In genomic region chr14:79587875-79588274, GRCh38 we compare ENCODE assay signal across 18 cellular contexts.
DNase-seq lines count a peak whose midpoint lies in the region; ATAC-seq and TF ChIP-seq lines count a peak whose summit lies in the region.
"Had no signal": no experiment of that assay in that cellular context is flagged by ENCODE, and none has a peak within 500 bp of the region (broad histone marks: within the 10 kb centered on the region; RNA-seq: fewer than 3 reads in every experiment).

No MANE protein-coding gene starts in this region.

- H3K4me1 Mint-ChIP-seq in activated T-cell treated with anti-CD3 and anti-CD28 coated beads, Interleukin-2, amount 50 U/mL, for 72 hours (ENCODE audit: low read depth), result no peaks in the 10 kb centered on the region
- no peaks in the 10 kb centered on the region for H3K4me1 Mint-ChIP-seq in stimulated activated effector memory CD8-positive, alpha-beta T cell treated with anti-CD3 and anti-CD28 coated beads, Interleukin-12 subunit alpha, Interleukin-12 subunit beta, amount 100 ng/mL, for 72 hours
- H3K4me1 Mint-ChIP-seq: T-cell had no signal

- H3K36me3 ChIP-seq in Loucy (ENCODE audit: insufficient read depth, low read length), result no peaks in the 10 kb centered on the region
- H3K36me3 ChIP-seq: BE2C had no signal

- H3K27me3 ChIP-seq in Loucy (ENCODE audit: insufficient read depth, low read length, poor library complexity, severe bottlenecking), result no peaks in the 10 kb centered on the region
- H3K27me3 ChIP-seq: BE2C had no signal

- no peak overlapping the region for H3K27ac Mint-ChIP-seq in activated T-cell treated with anti-CD3 and anti-CD28 coated beads, Interleukin-2, amount 50 U/mL, for 72 hours
- H3K27ac Mint-ChIP-seq in stimulated activated effector memory CD8-positive, alpha-beta T cell treated with anti-CD3 and anti-CD28 coated beads, Interleukin-12 subunit alpha, Interleukin-12 subunit beta, amount 100 ng/mL, for 72 hours, result no peak overlapping the region
- H3K27ac Mint-ChIP-seq: T-cell had no signal

- H3K9me3 Mint-ChIP-seq in activated T-cell treated with anti-CD3 and anti-CD28 coated beads, Interleukin-2, amount 50 U/mL, for 72 hours, result peaks cover 0 to 6% of the 10 kb centered on the region in 2 donors
- H3K9me3 Mint-ChIP-seq in stimulated activated effector memory CD8-positive, alpha-beta T cell treated with anti-CD3 and anti-CD28 coated beads, Interleukin-12 subunit alpha, Interleukin-12 subunit beta, amount 100 ng/mL, for 72 hours, result no peaks in the 10 kb centered on the region
- H3K9me3 Mint-ChIP-seq: T-cell had no signal

- no peak overlapping the region for H2AFZ ChIP-seq in Loucy (ENCODE audit: low read length)

- H4K20me1 ChIP-seq in Loucy (ENCODE audit: insufficient read depth, low read length, poor library complexity, severe bottlenecking), result no peaks in the 10 kb centered on the region

- peaks cover 23% of the 10 kb centered on the region for H3K4me1 ChIP-seq in Loucy (ENCODE audit: insufficient read depth, low read length, poor library complexity, severe bottlenecking)
- H3K4me1 ChIP-seq: BE2C had no signal

- H3K9me3 ChIP-seq in Loucy (ENCODE audit: insufficient read depth, low read depth, low read length), result peaks cover 3% of the 10 kb centered on the region; the same call in 1 of the 2 replicates
- H3K9me3 ChIP-seq: BE2C had no signal

- peak overlapping the region; percentile 55 for H3K4me2 ChIP-seq in Loucy (ENCODE audit: low read depth, low read length, poor library complexity, severe bottlenecking)
- H3K4me2 ChIP-seq: KMS-11 had no signal

- H3K9me2 ChIP-seq in Loucy (replicated peaks; ENCODE audit: low read depth, low read length), result no peaks in the 10 kb centered on the region

- peaks cover 0 to 2% of the 10 kb centered on the region in 2 donors for H3K36me3 Mint-ChIP-seq in activated T-cell treated with anti-CD3 and anti-CD28 coated beads, Interleukin-2, amount 50 U/mL, for 72 hours (ENCODE audit: insufficient read depth in 2 of 2)
- no peaks in the 10 kb centered on the region for H3K36me3 Mint-ChIP-seq in stimulated activated effector memory CD8-positive, alpha-beta T cell treated with anti-CD3 and anti-CD28 coated beads, Interleukin-12 subunit alpha, Interleukin-12 subunit beta, amount 100 ng/mL, for 72 hours
- H3K36me3 Mint-ChIP-seq: T-cell had no signal

- peak; percentile 58 to 67 for ATAC-seq in activated T-cell treated with anti-CD3 and anti-CD28 coated beads, Interleukin-2, amount 50 U/mL, for 72 hours (replicated peaks in 1 of 2)
- ATAC-seq in GM18868 (IDR thresholded peaks at IDR 0.05; ENCODE audit: unreplicated experiment) (peak; percentile 80), GM21423 (IDR thresholded peaks at IDR 0.05; ENCODE audit: unreplicated experiment) (no peak), HG02970 (IDR thresholded peaks at IDR 0.05; ENCODE audit: low FRiP score, unreplicated experiment) (no peak)
- ATAC-seq in stimulated activated effector memory CD8-positive, alpha-beta T cell treated with anti-CD3 and anti-CD28 coated beads, Interleukin-12 subunit alpha, Interleukin-12 subunit beta, amount 100 ng/mL, for 72 hours, result peak; percentile 39
- ATAC-seq: HCT116, Panc1, T-cell had no signal

- H3K27me3 Mint-ChIP-seq in activated T-cell treated with anti-CD3 and anti-CD28 coated beads, Interleukin-2, amount 50 U/mL, for 72 hours (ENCODE audit: low read depth), result no peaks in the 10 kb centered on the region
- H3K27me3 Mint-ChIP-seq: T-cell had no signal

- no peak for TF ChIP-seq CTCF in Loucy (conservative IDR thresholded peaks at IDR 0.05; ENCODE audit: low read length)

- H3K4me3 Mint-ChIP-seq in activated T-cell treated with anti-CD3 and anti-CD28 coated beads, Interleukin-2, amount 50 U/mL, for 72 hours, result no peak overlapping the region
- no peak overlapping the region for H3K4me3 Mint-ChIP-seq in stimulated activated effector memory CD8-positive, alpha-beta T cell treated with anti-CD3 and anti-CD28 coated beads, Interleukin-12 subunit alpha, Interleukin-12 subunit beta, amount 100 ng/mL, for 72 hours
- H3K4me3 Mint-ChIP-seq: T-cell had no signal

- H3K4me3 ChIP-seq in Loucy (ENCODE audit: low read length, poor library complexity, severe bottlenecking), result no peak overlapping the region

- no peak overlapping the region for H3K9ac ChIP-seq in Loucy (ENCODE audit: low read depth, low read length, poor library complexity, severe bottlenecking)
- H3K9ac ChIP-seq: KMS-11 had no signal

- H3K79me2 ChIP-seq in Loucy (ENCODE audit: insufficient read depth, low read length), result no peaks in the 10 kb centered on the region

- H3F3A ChIP-seq in Loucy (ENCODE audit: low read depth), result no peaks in the 10 kb centered on the region; the same call in 1 of the 2 replicates

- no peak for DNase-seq in activated T-cell treated with anti-CD3 and anti-CD28 coated beads, Interleukin-2, amount 50 U/mL, for 72 hours
- no peak for DNase-seq in activated T-cell treated with anti-CD3 and anti-CD28 coated beads, Interleukin-2, amount 50 U/mL, for 1 hour
- DNase-seq in stimulated activated effector memory CD8-positive, alpha-beta T cell treated with anti-CD3 and anti-CD28 coated beads, Interleukin-12 subunit alpha, Interleukin-12 subunit beta, amount 100 ng/mL, for 72 hours (ENCODE audit: low spot score in 2 of 2), result no peak
- DNase-seq: BE2C, DMS 273 treated with DMSO at 0.1 percent for 48 hours, NCI-H146, NCI-H2029 treated with DMSO at 0.1 percent for 48 hours, NCI-H226, NCI-H524 treated with DMSO at 0.1 percent for 48 hours, NCI-H82, T-cell had no signal

Comparison
In these comparisons a context has a peak if more than half of its experiments do, and no peak if none do; other contexts are left out.
1. ATAC-seq: peak in activated T-cell treated with anti-CD3 and anti-CD28 coated beads, Interleukin-2, amount 50 U/mL, for 72 hours (2 of 2), GM18868 (single experiment) and stimulated activated effector memory CD8-positive, alpha-beta T cell treated with anti-CD3 and anti-CD28 coated beads, Interleukin-12 subunit alpha, Interleukin-12 subunit beta, amount 100 ng/mL, for 72 hours (single experiment); none in GM21423 (single experiment) and HG02970 (single experiment).